Comparison of ENCODE assay signal across 17 cellular contexts in genomic region chr3:107612581-107613182, GRCh38.
"Had no signal": no experiment of that assay in that cellular context is flagged by ENCODE, and none has a peak within 500 bp of the region (broad histone marks: within the 10 kb centered on the region; RNA-seq: fewer than 3 reads in every experiment).

No MANE protein-coding gene starts in this region.

- H3K27me3 ChIP-seq: esophagus squamous epithelium, ovary, right atrium auricular region, stomach, transverse colon had no signal

- H3K36me3 ChIP-seq: esophagus squamous epithelium, ovary, right atrium auricular region, stomach, thoracic aorta, transverse colon had no signal

- H3K9me3 ChIP-seq: ovary, thoracic aorta had no signal

- H3K27ac ChIP-seq: esophagus squamous epithelium, ovary, right atrium auricular region, stomach, thoracic aorta, transverse colon had no signal

- H3K27me3 Mint-ChIP-seq: naive thymus-derived CD4-positive, alpha-beta T cell had no signal

- DNase-seq: effector memory CD4-positive, alpha-beta T cell; esophagus squamous epithelium; foreskin fibroblast; immature natural killer cell; left colon; left ventricle myocardium superior; naive thymus-derived CD4-positive, alpha-beta T cell; ovary; small intestine; stimulated activated CD4-positive, alpha-beta T cell treated with anti-CD3 and anti-CD28 coated beads, Interleukin-12 subunit alpha, Interleukin-12 subunit beta, amount 100 ng/mL, for 4 hours; stimulated activated naive CD4-positive, alpha-beta T cell; stomach; substantia nigra; transverse colon had no signal

- ATAC-seq: left colon; left ventricle myocardium superior; naive thymus-derived CD4-positive, alpha-beta T cell had no signal

- FAIRE-seq: small intestine had no signal

- H3K27ac Mint-ChIP-seq: naive thymus-derived CD4-positive, alpha-beta T cell had no signal

- H3K4me3 Mint-ChIP-seq: immature natural killer cell, neural crest cell had no signal

- H3K4me3 ChIP-seq: esophagus squamous epithelium, ovary, right atrium auricular region, stomach, thoracic aorta, transverse colon had no signal

- H3K4me1 ChIP-seq: esophagus squamous epithelium, right atrium auricular region, transverse colon had no signal
